ENCODE assay signal across 17 cellular contexts in genomic region chr11:35126879-35127576, GRCh38. TPM values are rescaled to one million over a fixed set of nuclear protein-coding genes. Genes with fewer than 3 reads are reported as not detected.
DNase-seq lines count a peak whose midpoint lies in the region; ATAC-seq and TF ChIP-seq lines count a peak whose summit lies in the region.
"Had no signal": no experiment of that assay in that cellular context is flagged by ENCODE, and none has a peak within 500 bp of the region (broad histone marks: within the 10 kb centered on the region; RNA-seq: fewer than 3 reads in every experiment).

No MANE protein-coding gene starts in this region.

- peak overlapping the region; percentile 77 to 86 for H3K27ac Mint-ChIP-seq in activated naive CD4-positive, alpha-beta T cell treated with anti-CD3 and anti-CD28 coated beads, Interleukin-2, amount 50 U/mL, for 72 hours
- H3K27ac Mint-ChIP-seq in activated naive CD8-positive, alpha-beta T cell treated with anti-CD3 and anti-CD28 coated beads for 36 hours, result peak overlapping the region; percentile 91
- H3K27ac Mint-ChIP-seq: activated CD8-positive, alpha-beta memory T cell treated with anti-CD3 and anti-CD28 coated beads, Interleukin-2, amount 10 ng/mL, durations not matched to agents 7 days and 5 days had no signal

- no peak for TF ChIP-seq CTCF in Peyer's patch (IDR thresholded peaks at IDR 0.05)

- no peak for DNase-seq in activated naive CD4-positive, alpha-beta T cell treated with anti-CD3 and anti-CD28 coated beads, Interleukin-2, amount 50 U/mL, for 72 hours (ENCODE audit: low spot score in 2 of 2)
- no peak for DNase-seq in activated naive CD4-positive, alpha-beta T cell treated with Interleukin-2 at 50 U/mL for 16 hours
- no peak for DNase-seq in activated naive CD8-positive, alpha-beta T cell treated with anti-CD3 and anti-CD28 coated beads for 36 hours
- DNase-seq in Peyer's patch (no peak), right cardiac atrium (no peak), cardiac septum (ENCODE audit: low spot score) (no peak)
- DNase-seq: colonic mucosa, DMS53, IMR-90, NCI-H1092, pancreas, SJCRH30 had no signal

- no peaks in the 10 kb centered on the region for H3K36me3 Mint-ChIP-seq in activated naive CD4-positive, alpha-beta T cell treated with anti-CD3 and anti-CD28 coated beads, Interleukin-2, amount 50 U/mL, for 72 hours
- peaks cover 6% of the 10 kb centered on the region for H3K36me3 Mint-ChIP-seq in activated naive CD8-positive, alpha-beta T cell treated with anti-CD3 and anti-CD28 coated beads for 36 hours
- H3K36me3 Mint-ChIP-seq: activated CD8-positive, alpha-beta memory T cell treated with anti-CD3 and anti-CD28 coated beads, Interleukin-2, amount 10 ng/mL, durations not matched to agents 7 days and 5 days had no signal

- no peaks in the 10 kb centered on the region for H3K27me3 ChIP-seq in Peyer's patch
- H3K27me3 ChIP-seq in right cardiac atrium (ENCODE audit: control insufficient read depth, insufficient read depth), result no peaks in the 10 kb centered on the region
- H3K27me3 ChIP-seq: colonic mucosa, pancreas, SJCRH30 had no signal

- intact Hi-C loops in right cardiac atrium (cut with DNase I) (no loop called here), cardiac septum (cut with DNase I) (no loop called here)

- WGBS in right cardiac atrium, result 85% methylated on average over 5 of the region's 5 CpGs

- peak overlapping the region; percentile 73 for H3K4me3 Mint-ChIP-seq in activated naive CD8-positive, alpha-beta T cell treated with anti-CD3 and anti-CD28 coated beads for 36 hours
- H3K4me3 Mint-ChIP-seq: activated CD8-positive, alpha-beta memory T cell treated with anti-CD3 and anti-CD28 coated beads, Interleukin-2, amount 10 ng/mL, durations not matched to agents 7 days and 5 days had no signal

- no peaks in the 10 kb centered on the region for H3K36me3 ChIP-seq in Peyer's patch
- H3K36me3 ChIP-seq: colonic mucosa, pancreas, SJCRH30 had no signal

- H3K27ac ChIP-seq in Peyer's patch, result peak overlapping the region in 1 of 4 donors; percentile 72
- H3K27ac ChIP-seq in right cardiac atrium (ENCODE audit: low read length), result no peak overlapping the region
- H3K27ac ChIP-seq: colonic mucosa, epithelial cell of prostate, pancreas, SJCRH30 had no signal

- peak in 1 of 2 donors; percentile 29 for ATAC-seq in activated naive CD4-positive, alpha-beta T cell treated with anti-CD3 and anti-CD28 coated beads, Interleukin-2, amount 50 U/mL, for 72 hours
- ATAC-seq in HG02759 (IDR thresholded peaks at IDR 0.05; ENCODE audit: unreplicated experiment), result peak; percentile 29
- no peak for ATAC-seq in GM21367 (IDR thresholded peaks at IDR 0.05; ENCODE audit: unreplicated experiment)
- no peak for ATAC-seq in right cardiac atrium
- ATAC-seq: pancreas had no signal

- H3K4me1 ChIP-seq in Peyer's patch (peaks cover 0 to 6% (median 3%) of the 10 kb centered on the region in 4 donors), right cardiac atrium (ENCODE audit: control insufficient read depth, insufficient read depth, low read length) (no peaks in the 10 kb centered on the region)
- H3K4me1 ChIP-seq: colonic mucosa, pancreas, SJCRH30 had no signal

- peaks cover 56% of the 10 kb centered on the region for H3K4me1 Mint-ChIP-seq in activated naive CD8-positive, alpha-beta T cell treated with anti-CD3 and anti-CD28 coated beads for 36 hours

- H3K9me3 Mint-ChIP-seq in activated naive CD4-positive, alpha-beta T cell treated with anti-CD3 and anti-CD28 coated beads, Interleukin-2, amount 50 U/mL, for 72 hours, result peaks cover 0 to under 1% of the 10 kb centered on the region in 2 donors
- peaks cover 3% of the 10 kb centered on the region for H3K9me3 Mint-ChIP-seq in activated naive CD8-positive, alpha-beta T cell treated with anti-CD3 and anti-CD28 coated beads for 36 hours

- no peak for TF ChIP-seq POLR2A in Peyer's patch (IDR thresholded peaks at IDR 0.05)

- no peaks in the 10 kb centered on the region for H3K9me3 ChIP-seq in Peyer's patch
- H3K9me3 ChIP-seq in right cardiac atrium (ENCODE audit: control insufficient read depth, low read length), result no peaks in the 10 kb centered on the region
- H3K9me3 ChIP-seq: colonic mucosa, pancreas, SJCRH30 had no signal

- no peaks in the 10 kb centered on the region for H3K27me3 Mint-ChIP-seq in activated naive CD8-positive, alpha-beta T cell treated with anti-CD3 and anti-CD28 coated beads for 36 hours

- no peak overlapping the region for H3K4me3 ChIP-seq in Peyer's patch
- no peak overlapping the region for H3K4me3 ChIP-seq in right cardiac atrium (ENCODE audit: low read length)
- H3K4me3 ChIP-seq: colonic mucosa, pancreas, SJCRH30, skin epidermis had no signal

RNA-seq across cellular contexts. Expression of gene CD44, which starts 11.9 kb away (rescaled TPM):
- 100 to 1,000 TPM; 321 to 381 TPM for total RNA-seq in activated naive CD4-positive, alpha-beta T cell treated with anti-CD3 and anti-CD28 coated beads, Interleukin-2, amount 50 U/mL, for 72 hours
- total RNA-seq in activated naive CD8-positive, alpha-beta T cell treated with anti-CD3 and anti-CD28 coated beads for 36 hours, result 100 to 1,000 TPM; 380 to 428 TPM
- 100 to 1,000 TPM in 3 of 4 donors, 10 to 100 TPM in 1; 71.6 to 412 (median 130) TPM for total RNA-seq in Peyer's patch
- 10 to 100 TPM; 20.9 to 50.7 (median 40.9) TPM for total RNA-seq in right cardiac atrium
- 7.5 TPM for polyA plus RNA-seq in right cardiac atrium
- 55.6 TPM for total RNA-seq in cardiac septum
